ENCODE assay signal across 18 cellular contexts in genomic region chrX:39898147-39898546, GRCh38.
DNase-seq lines count a peak whose midpoint lies in the region; ATAC-seq, FAIRE-seq and TF ChIP-seq lines count a peak whose summit lies in the region.
"Had no signal": no experiment of that assay in that cellular context is flagged by ENCODE, and none has a peak within 500 bp of the region (broad histone marks: within the 10 kb centered on the region; RNA-seq: fewer than 3 reads in every experiment).

No MANE protein-coding gene starts in this region.

- no peaks in the 10 kb centered on the region for H3K36me3 Mint-ChIP-seq in endodermal cell (ENCODE audit: low read depth)
- H3K36me3 Mint-ChIP-seq: IgD-negative memory B cell; neural progenitor cell; stimulated activated naive B cell treated with anti-CD40 and anti-IgM and Interleukin-4, amounts not matched to agents 10 μg/mL and 1 μg/mL and 100 μg/mL, for 72 hours had no signal

- H3K27ac ChIP-seq in endodermal cell (ENCODE audit: low read depth, low read length) (no peak overlapping the region), osteoblast (ENCODE audit: low read depth, low read length) (peak overlapping the region; percentile 42)

- H3K4me3 Mint-ChIP-seq in endodermal cell = no peak overlapping the region
- H3K4me3 Mint-ChIP-seq: activated naive CD8-positive, alpha-beta T cell treated with anti-CD3 and anti-CD28 coated beads, Interleukin-2, amount 50 U/mL, for 24 hours; IgD-negative memory B cell; neural progenitor cell; stimulated activated naive B cell treated with anti-CD40 and anti-IgM and Interleukin-4, amounts not matched to agents 10 μg/mL and 1 μg/mL and 100 μg/mL, for 72 hours had no signal

- H3K4me2 ChIP-seq in osteoblast (ENCODE audit: insufficient read depth, low read length) = no peak overlapping the region

- no peaks in the 10 kb centered on the region for H4K20me1 ChIP-seq in osteoblast (ENCODE audit: insufficient read depth, low read length)

- H3K36me3 ChIP-seq in endodermal cell (ENCODE audit: control insufficient read depth, insufficient read depth, low read length) = no peaks in the 10 kb centered on the region
- H3K36me3 ChIP-seq in osteoblast (ENCODE audit: insufficient read depth, low read length) = no peaks in the 10 kb centered on the region
- H3K36me3 ChIP-seq: heart right ventricle, neural progenitor cell, tibial artery had no signal

- FAIRE-seq in GM18507 (lab: Jason Lieb, UNC) = peak; percentile 35

- TF ChIP-seq CTCF in endodermal cell (conservative IDR thresholded peaks at IDR 0.05) (no peak), osteoblast (IDR thresholded peaks at IDR 0.05; ENCODE audit: extremely low read depth, low read depth, low read length) (no peak)

- no peaks in the 10 kb centered on the region for H3K4me1 ChIP-seq in endodermal cell (ENCODE audit: control insufficient read depth, insufficient read depth, low read length)
- peaks cover 42% of the 10 kb centered on the region for H3K4me1 ChIP-seq in osteoblast (ENCODE audit: insufficient read depth, low read length)

- H3K27me3 ChIP-seq in endodermal cell (ENCODE audit: control insufficient read depth, insufficient read depth, low read length, poor library complexity, severe bottlenecking) (no peaks in the 10 kb centered on the region), osteoblast (ENCODE audit: insufficient read depth, low read length) (peaks cover 3% of the 10 kb centered on the region)
- H3K27me3 ChIP-seq: neural progenitor cell, tibial artery had no signal

- H3K9me3 ChIP-seq in endodermal cell (ENCODE audit: control insufficient read depth, low read length) = no peaks in the 10 kb centered on the region
- H3K9me3 ChIP-seq in osteoblast (ENCODE audit: low read depth, low read length) = no peaks in the 10 kb centered on the region
- H3K9me3 ChIP-seq: heart right ventricle, tibial artery had no signal

- peaks cover 25% of the 10 kb centered on the region for H3K27me3 Mint-ChIP-seq in endodermal cell (ENCODE audit: insufficient read depth)

- no peak overlapping the region for H3K9ac ChIP-seq in endodermal cell (ENCODE audit: extremely low read depth, low read length, poor library complexity, severe bottlenecking)
- H3K9ac ChIP-seq: neural progenitor cell had no signal

- H3K27ac Mint-ChIP-seq in endodermal cell = peak overlapping the region; percentile 72
- H3K27ac Mint-ChIP-seq: activated naive CD8-positive, alpha-beta T cell treated with anti-CD3 and anti-CD28 coated beads, Interleukin-2, amount 50 U/mL, for 24 hours; neural progenitor cell; stimulated activated naive B cell treated with anti-CD40 and anti-IgM and Interleukin-4, amounts not matched to agents 10 μg/mL and 1 μg/mL and 100 μg/mL, for 72 hours had no signal

- H3K9me3 Mint-ChIP-seq in endodermal cell = peaks cover 11% of the 10 kb centered on the region
- H3K9me3 Mint-ChIP-seq: activated naive CD8-positive, alpha-beta T cell treated with anti-CD3 and anti-CD28 coated beads, Interleukin-2, amount 50 U/mL, for 24 hours; IgD-negative memory B cell; stimulated activated naive B cell treated with anti-CD40 and anti-IgM and Interleukin-4, amounts not matched to agents 10 μg/mL and 1 μg/mL and 100 μg/mL, for 72 hours had no signal

- DNase-seq in GM18507 (ENCODE audit: extremely low spot score, insufficient read length, low read depth) (no peak), NCI-H748 treated with DMSO at 0.1 percent for 48 hours (lab: John Stamatoyannopoulos, UW) (peak; percentile 44), endodermal cell (no peak), osteoblast (ENCODE audit: insufficient read length, low spot score, missing footprints) (no peak), NCI-H510A (lab: John Stamatoyannopoulos, UW) (no peak), middle frontal gyrus (ENCODE audit: extremely low spot score, low spot score) (no peak), HCEC 1CT (no peak)
- DNase-seq: activated naive CD8-positive, alpha-beta T cell treated with anti-CD3 and anti-CD28 coated beads, Interleukin-2, amount 50 U/mL, for 24 hours; MM.1S; NCI-H187; stimulated activated naive B cell treated with anti-CD40 and anti-IgM and Interleukin-4, amounts not matched to agents 10 μg/mL and 1 μg/mL and 100 μg/mL, for 72 hours had no signal

- WGBS in endodermal cell (ENCODE audit: insufficient coverage in 1 of 2, insufficient read length in 1 of 2), 2 experiments = 90% methylated on average over 1 of the region's 2 CpGs; no CpG with 5 or more reads in 1 of the 2 experiments

- H3K79me2 ChIP-seq in osteoblast (ENCODE audit: insufficient read depth, low read length) = no peaks in the 10 kb centered on the region

- ATAC-seq in HG03045 (IDR thresholded peaks at IDR 0.05; ENCODE audit: unreplicated experiment) = no peak
- ATAC-seq: activated CD4-positive, CD25-positive, alpha-beta regulatory T cell treated with anti-CD3 and anti-CD28 coated beads, Interleukin-2, amount 50 U/mL, for 24 hours; activated naive CD8-positive, alpha-beta T cell treated with anti-CD3 and anti-CD28 coated beads, Interleukin-2, amount 50 U/mL, for 24 hours; esophagus mucosa; stimulated activated naive B cell treated with anti-CD40 and anti-IgM and Interleukin-4, amounts not matched to agents 10 μg/mL and 1 μg/mL and 100 μg/mL, for 72 hours had no signal

- H3K4me3 ChIP-seq in endodermal cell (ENCODE audit: low read length) (no peak overlapping the region), osteoblast (ENCODE audit: insufficient read depth, low read length) (peak overlapping the region; percentile 20)
- H3K4me3 ChIP-seq: heart right ventricle, neural progenitor cell, tibial artery had no signal

- H2AFZ ChIP-seq in osteoblast (ENCODE audit: low read length) = no peak overlapping the region

- peaks cover 31% of the 10 kb centered on the region for H3K4me1 Mint-ChIP-seq in endodermal cell
